In the genomic region with DNA sequence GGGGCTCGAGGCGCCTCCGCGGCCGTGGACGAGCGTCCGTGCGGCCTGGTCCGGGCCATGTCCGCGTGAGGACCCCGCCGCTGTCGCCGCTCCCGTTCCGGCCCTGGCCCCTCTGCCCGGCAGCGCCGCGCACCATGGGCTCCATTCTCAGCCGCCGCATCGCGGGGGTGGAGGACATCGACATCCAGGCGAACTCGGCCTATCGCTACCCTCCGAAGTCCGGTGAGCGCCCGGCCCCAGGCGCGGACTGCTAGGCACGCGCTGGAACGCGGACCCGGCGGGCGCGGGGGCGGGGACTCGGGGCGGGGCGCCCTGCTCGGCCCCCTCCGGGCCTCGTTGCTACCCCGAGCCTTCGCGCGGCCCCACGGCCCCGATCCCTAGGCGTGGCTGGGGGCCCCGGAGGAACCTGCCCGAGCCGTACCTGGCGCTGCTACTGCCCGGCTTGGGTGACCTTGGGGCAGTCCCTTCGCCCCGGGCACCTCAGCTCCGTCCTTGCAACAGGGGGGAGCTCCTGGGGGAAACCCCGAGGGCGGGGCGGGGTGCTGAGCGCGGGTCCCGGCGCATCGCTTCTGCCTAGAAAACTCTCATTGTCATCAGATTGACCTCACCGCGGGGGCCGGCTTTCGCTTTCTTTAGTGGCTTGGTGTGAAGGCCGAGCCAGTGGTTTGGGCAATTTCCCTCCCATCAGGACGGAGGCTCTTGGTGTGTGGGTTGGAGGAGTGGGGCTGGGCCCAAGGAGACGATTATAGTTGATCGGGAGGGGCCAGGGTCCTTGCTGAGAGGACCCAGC, we compare ENCODE assay signal across 1 cellular context.
TF ChIP-seq lines count a peak whose summit lies in the region.

No MANE protein-coding gene starts in this region.

TF ChIP-seq in HepG2, 621 proteins besides CTCF, POLR2A, EP300 and RAD21 (continued from another document and continues in another):
- TF ChIP-seq ZBTB49 (CRISPR knock-in tag; IDR thresholded peaks at IDR 0.05; ENCODE audit: borderline replicate concordance) (no peak), SOX5 (CRISPR knock-in tag; IDR thresholded peaks at IDR 0.05; ENCODE audit: borderline replicate concordance) (peak; percentile 9; the same call in 1 of the 2 replicates), ZNF703 (CRISPR knock-in tag; IDR thresholded peaks at IDR 0.05; ENCODE audit: borderline replicate concordance) (no peak), SALL2 (CRISPR knock-in tag; IDR thresholded peaks at IDR 0.05) (peak; percentile 51; the same call in 1 of the 2 replicates), E2F5 (CRISPR knock-in tag; conservative IDR thresholded peaks at IDR 0.05) (no peak), KLF16 (CRISPR knock-in tag; IDR thresholded peaks at IDR 0.05) (no peak; a peak in 1 of 4 replicates), ZNF549 (CRISPR knock-in tag; IDR thresholded peaks at IDR 0.05) (no peak), HIC2 (CRISPR knock-in tag; IDR thresholded peaks at IDR 0.05; ENCODE audit: low read depth) (no peak), PCBP1 (IDR thresholded peaks at IDR 0.05; ENCODE audit: borderline replicate concordance, low read depth, low read length) (no peak), YEATS2 (CRISPR knock-in tag; IDR thresholded peaks at IDR 0.05; ENCODE audit: borderline replicate concordance) (no peak), PPARG (CRISPR knock-in tag; conservative IDR thresholded peaks at IDR 0.05) (no peak), ZNF33B (CRISPR knock-in tag; IDR thresholded peaks at IDR 0.05) (no peak), ZFP36L1 (CRISPR knock-in tag; IDR thresholded peaks at IDR 0.05) (no peak), HOXD1 (CRISPR knock-in tag; IDR thresholded peaks at IDR 0.05) (no peak), TFE3 (CRISPR knock-in tag; IDR thresholded peaks at IDR 0.05) (no peak), MBD4 (IDR thresholded peaks at IDR 0.05; ENCODE audit: borderline replicate concordance, low read length) (no peak), KDM6A (CRISPR knock-in tag; IDR thresholded peaks at IDR 0.05; ENCODE audit: low read depth) (no peak), ZNF777 (CRISPR knock-in tag; IDR thresholded peaks at IDR 0.05) (no peak), ZNF468 (CRISPR knock-in tag; IDR thresholded peaks at IDR 0.05) (0 out of 2 replicates have a peak, but pooled peaks have one; percentile 38), ZSCAN30 (CRISPR knock-in tag; IDR thresholded peaks at IDR 0.05) (no peak), ZNF138 (CRISPR knock-in tag; IDR thresholded peaks at IDR 0.05; ENCODE audit: low read depth) (no peak; the same call in 1 of the 2 replicates), ZNF569 (CRISPR knock-in tag; IDR thresholded peaks at IDR 0.05; ENCODE audit: borderline replicate concordance) (no peak), HOXA9 (CRISPR knock-in tag; IDR thresholded peaks at IDR 0.05; ENCODE audit: borderline replicate concordance) (no peak), RORA (CRISPR knock-in tag; IDR thresholded peaks at IDR 0.05) (no peak), ZNF234 (CRISPR knock-in tag; conservative IDR thresholded peaks at IDR 0.05) (peak; percentile 75; the same call in 1 of the 2 replicates), ZSCAN21 (CRISPR knock-in tag; IDR thresholded peaks at IDR 0.05; ENCODE audit: borderline replicate concordance) (peak; percentile 91), MEIS1 (CRISPR knock-in tag; IDR thresholded peaks at IDR 0.05; ENCODE audit: borderline replicate concordance) (no peak), HIVEP1 (CRISPR knock-in tag; IDR thresholded peaks at IDR 0.05) (peak; percentile 80), FOXK1 (CRISPR knock-in tag; IDR thresholded peaks at IDR 0.05; ENCODE audit: borderline replicate concordance, low read depth) (no peak), ZNF451 (CRISPR knock-in tag; IDR thresholded peaks at IDR 0.05) (peak; percentile 36; the same call in 1 of the 2 replicates)
- TF ChIP-seq, protein P1, sequence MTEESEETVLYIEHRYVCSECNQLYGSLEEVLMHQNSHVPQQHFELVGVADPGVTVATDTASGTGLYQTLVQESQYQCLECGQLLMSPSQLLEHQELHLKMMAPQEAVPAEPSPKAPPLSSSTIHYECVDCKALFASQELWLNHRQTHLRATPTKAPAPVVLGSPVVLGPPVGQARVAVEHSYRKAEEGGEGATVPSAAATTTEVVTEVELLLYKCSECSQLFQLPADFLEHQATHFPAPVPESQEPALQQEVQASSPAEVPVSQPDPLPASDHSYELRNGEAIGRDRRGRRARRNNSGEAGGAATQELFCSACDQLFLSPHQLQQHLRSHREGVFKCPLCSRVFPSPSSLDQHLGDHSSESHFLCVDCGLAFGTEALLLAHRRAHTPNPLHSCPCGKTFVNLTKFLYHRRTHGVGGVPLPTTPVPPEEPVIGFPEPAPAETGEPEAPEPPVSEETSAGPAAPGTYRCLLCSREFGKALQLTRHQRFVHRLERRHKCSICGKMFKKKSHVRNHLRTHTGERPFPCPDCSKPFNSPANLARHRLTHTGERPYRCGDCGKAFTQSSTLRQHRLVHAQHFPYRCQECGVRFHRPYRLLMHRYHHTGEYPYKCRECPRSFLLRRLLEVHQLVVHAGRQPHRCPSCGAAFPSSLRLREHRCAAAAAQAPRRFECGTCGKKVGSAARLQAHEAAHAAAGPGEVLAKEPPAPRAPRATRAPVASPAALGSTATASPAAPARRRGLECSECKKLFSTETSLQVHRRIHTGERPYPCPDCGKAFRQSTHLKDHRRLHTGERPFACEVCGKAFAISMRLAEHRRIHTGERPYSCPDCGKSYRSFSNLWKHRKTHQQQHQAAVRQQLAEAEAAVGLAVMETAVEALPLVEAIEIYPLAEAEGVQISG (CRISPR knock-in tag; IDR thresholded peaks at IDR 0.05): peak; percentile 68; the same call in 1 of the 2 replicates
- TF ChIP-seq, protein P2, sequence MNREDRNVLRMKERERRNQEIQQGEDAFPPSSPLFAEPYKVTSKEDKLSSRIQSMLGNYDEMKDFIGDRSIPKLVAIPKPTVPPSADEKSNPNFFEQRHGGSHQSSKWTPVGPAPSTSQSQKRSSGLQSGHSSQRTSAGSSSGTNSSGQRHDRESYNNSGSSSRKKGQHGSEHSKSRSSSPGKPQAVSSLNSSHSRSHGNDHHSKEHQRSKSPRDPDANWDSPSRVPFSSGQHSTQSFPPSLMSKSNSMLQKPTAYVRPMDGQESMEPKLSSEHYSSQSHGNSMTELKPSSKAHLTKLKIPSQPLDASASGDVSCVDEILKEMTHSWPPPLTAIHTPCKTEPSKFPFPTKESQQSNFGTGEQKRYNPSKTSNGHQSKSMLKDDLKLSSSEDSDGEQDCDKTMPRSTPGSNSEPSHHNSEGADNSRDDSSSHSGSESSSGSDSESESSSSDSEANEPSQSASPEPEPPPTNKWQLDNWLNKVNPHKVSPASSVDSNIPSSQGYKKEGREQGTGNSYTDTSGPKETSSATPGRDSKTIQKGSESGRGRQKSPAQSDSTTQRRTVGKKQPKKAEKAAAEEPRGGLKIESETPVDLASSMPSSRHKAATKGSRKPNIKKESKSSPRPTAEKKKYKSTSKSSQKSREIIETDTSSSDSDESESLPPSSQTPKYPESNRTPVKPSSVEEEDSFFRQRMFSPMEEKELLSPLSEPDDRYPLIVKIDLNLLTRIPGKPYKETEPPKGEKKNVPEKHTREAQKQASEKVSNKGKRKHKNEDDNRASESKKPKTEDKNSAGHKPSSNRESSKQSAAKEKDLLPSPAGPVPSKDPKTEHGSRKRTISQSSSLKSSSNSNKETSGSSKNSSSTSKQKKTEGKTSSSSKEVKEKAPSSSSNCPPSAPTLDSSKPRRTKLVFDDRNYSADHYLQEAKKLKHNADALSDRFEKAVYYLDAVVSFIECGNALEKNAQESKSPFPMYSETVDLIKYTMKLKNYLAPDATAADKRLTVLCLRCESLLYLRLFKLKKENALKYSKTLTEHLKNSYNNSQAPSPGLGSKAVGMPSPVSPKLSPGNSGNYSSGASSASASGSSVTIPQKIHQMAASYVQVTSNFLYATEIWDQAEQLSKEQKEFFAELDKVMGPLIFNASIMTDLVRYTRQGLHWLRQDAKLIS (CRISPR knock-in tag; IDR thresholded peaks at IDR 0.05): no peak
- TF ChIP-seq, protein P3, sequence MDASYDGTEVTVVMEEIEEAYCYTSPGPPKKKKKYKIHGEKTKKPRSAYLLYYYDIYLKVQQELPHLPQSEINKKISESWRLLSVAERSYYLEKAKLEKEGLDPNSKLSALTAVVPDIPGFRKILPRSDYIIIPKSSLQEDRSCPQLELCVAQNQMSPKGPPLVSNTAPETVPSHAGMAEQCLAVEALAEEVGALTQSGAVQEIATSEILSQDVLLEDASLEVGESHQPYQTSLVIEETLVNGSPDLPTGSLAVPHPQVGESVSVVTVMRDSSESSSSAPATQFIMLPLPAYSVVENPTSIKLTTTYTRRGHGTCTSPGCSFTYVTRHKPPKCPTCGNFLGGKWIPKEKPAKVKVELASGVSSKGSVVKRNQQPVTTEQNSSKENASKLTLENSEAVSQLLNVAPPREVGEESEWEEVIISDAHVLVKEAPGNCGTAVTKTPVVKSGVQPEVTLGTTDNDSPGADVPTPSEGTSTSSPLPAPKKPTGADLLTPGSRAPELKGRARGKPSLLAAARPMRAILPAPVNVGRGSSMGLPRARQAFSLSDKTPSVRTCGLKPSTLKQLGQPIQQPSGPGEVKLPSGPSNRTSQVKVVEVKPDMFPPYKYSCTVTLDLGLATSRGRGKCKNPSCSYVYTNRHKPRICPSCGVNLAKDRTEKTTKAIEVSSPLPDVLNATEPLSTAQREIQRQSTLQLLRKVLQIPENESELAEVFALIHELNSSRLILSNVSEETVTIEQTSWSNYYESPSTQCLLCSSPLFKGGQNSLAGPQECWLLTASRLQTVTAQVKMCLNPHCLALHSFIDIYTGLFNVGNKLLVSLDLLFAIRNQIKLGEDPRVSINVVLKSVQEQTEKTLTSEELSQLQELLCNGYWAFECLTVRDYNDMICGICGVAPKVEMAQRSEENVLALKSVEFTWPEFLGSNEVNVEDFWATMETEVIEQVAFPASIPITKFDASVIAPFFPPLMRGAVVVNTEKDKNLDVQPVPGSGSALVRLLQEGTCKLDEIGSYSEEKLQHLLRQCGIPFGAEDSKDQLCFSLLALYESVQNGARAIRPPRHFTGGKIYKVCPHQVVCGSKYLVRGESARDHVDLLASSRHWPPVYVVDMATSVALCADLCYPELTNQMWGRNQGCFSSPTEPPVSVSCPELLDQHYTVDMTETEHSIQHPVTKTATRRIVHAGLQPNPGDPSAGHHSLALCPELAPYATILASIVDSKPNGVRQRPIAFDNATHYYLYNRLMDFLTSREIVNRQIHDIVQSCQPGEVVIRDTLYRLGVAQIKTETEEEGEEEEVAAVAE (CRISPR knock-in tag; IDR thresholded peaks at IDR 0.05; ENCODE audit: borderline replicate concordance): no peak
- TF ChIP-seq, protein P4, sequence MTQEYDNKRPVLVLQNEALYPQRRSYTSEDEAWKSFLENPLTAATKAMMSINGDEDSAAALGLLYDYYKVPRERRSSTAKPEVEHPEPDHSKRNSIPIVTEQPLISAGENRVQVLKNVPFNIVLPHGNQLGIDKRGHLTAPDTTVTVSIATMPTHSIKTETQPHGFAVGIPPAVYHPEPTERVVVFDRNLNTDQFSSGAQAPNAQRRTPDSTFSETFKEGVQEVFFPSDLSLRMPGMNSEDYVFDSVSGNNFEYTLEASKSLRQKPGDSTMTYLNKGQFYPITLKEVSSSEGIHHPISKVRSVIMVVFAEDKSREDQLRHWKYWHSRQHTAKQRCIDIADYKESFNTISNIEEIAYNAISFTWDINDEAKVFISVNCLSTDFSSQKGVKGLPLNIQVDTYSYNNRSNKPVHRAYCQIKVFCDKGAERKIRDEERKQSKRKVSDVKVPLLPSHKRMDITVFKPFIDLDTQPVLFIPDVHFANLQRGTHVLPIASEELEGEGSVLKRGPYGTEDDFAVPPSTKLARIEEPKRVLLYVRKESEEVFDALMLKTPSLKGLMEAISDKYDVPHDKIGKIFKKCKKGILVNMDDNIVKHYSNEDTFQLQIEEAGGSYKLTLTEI (CRISPR knock-in tag; conservative IDR thresholded peaks at IDR 0.05): no peak
